26 cellular contexts compared by ENCODE assay signal in genomic region chr3:46576386-46576785, GRCh38. TPM values are rescaled to one million over a fixed set of nuclear protein-coding genes. Genes with fewer than 3 reads are reported as not detected.
"Had no signal": no experiment of that assay in that cellular context is flagged by ENCODE, and none has a peak within 500 bp of the region (broad histone marks: within the 10 kb centered on the region; RNA-seq: fewer than 3 reads in every experiment).

No MANE protein-coding gene starts in this region.

- H3K4me1 Mint-ChIP-seq: central memory CD8-positive, alpha-beta T cell; stimulated activated memory B cell treated with anti-CD40 and anti-IgM and Interleukin-4, amounts not matched to agents 10 μg/mL and 1 μg/mL and 100 μg/mL, for 72 hours had no signal

- H3K4me1 ChIP-seq: colonic mucosa had no signal

- ATAC-seq: activated CD4-positive, CD25-positive, alpha-beta regulatory T cell treated with anti-CD3 and anti-CD28 coated beads, Interleukin-2, amount 50 U/mL, for 24 hours; stimulated activated memory B cell treated with anti-CD40 and anti-IgM and Interleukin-4, amounts not matched to agents 10 μg/mL and 1 μg/mL and 100 μg/mL, for 72 hours; T-cell had no signal

- H3K27ac Mint-ChIP-seq: activated naive CD4-positive, alpha-beta T cell treated with anti-CD3 and anti-CD28 coated beads, Interleukin-2, amount 50 U/mL, for 24 hours; stimulated activated memory B cell treated with anti-CD40 and anti-IgM and Interleukin-4, amounts not matched to agents 10 μg/mL and 1 μg/mL and 100 μg/mL, for 72 hours; T-cell had no signal

- H3K27me3 Mint-ChIP-seq: activated naive CD4-positive, alpha-beta T cell treated with anti-CD3 and anti-CD28 coated beads, Interleukin-2, amount 50 U/mL, for 24 hours; central memory CD8-positive, alpha-beta T cell had no signal

- H3K36me3 ChIP-seq: ascending aorta, colonic mucosa, heart right ventricle, left ventricle myocardium inferior, ovary, upper lobe of left lung had no signal

- H3K9me3 Mint-ChIP-seq: activated naive CD4-positive, alpha-beta T cell treated with anti-CD3 and anti-CD28 coated beads, Interleukin-2, amount 50 U/mL, for 24 hours; central memory CD8-positive, alpha-beta T cell; stimulated activated memory B cell treated with anti-CD40 and anti-IgM and Interleukin-4, amounts not matched to agents 10 μg/mL and 1 μg/mL and 100 μg/mL, for 72 hours; T-cell had no signal

- H3K4me3 Mint-ChIP-seq: activated naive CD4-positive, alpha-beta T cell treated with anti-CD3 and anti-CD28 coated beads, Interleukin-2, amount 50 U/mL, for 24 hours; central memory CD8-positive, alpha-beta T cell; stimulated activated memory B cell treated with anti-CD40 and anti-IgM and Interleukin-4, amounts not matched to agents 10 μg/mL and 1 μg/mL and 100 μg/mL, for 72 hours; T-cell had no signal

- H3K36me3 Mint-ChIP-seq: activated naive CD4-positive, alpha-beta T cell treated with anti-CD3 and anti-CD28 coated beads, Interleukin-2, amount 50 U/mL, for 24 hours; stimulated activated memory B cell treated with anti-CD40 and anti-IgM and Interleukin-4, amounts not matched to agents 10 μg/mL and 1 μg/mL and 100 μg/mL, for 72 hours; T-cell had no signal

- DNase-seq: activated CD8-positive, alpha-beta memory T cell treated with anti-CD3 and anti-CD28 coated beads for 24 hours; activated CD8-positive, alpha-beta memory T cell treated with anti-CD3 and anti-CD28 coated beads, Interleukin-2, amount 50 U/mL, for 48 hours; activated gamma-delta T cell; activated T-cell treated with anti-CD3 and anti-CD28 coated beads, Interleukin-2, amount 50 U/mL, for 48 hours; erythroblast; heart right ventricle; kidney glomerular epithelial cell; left ventricle myocardium inferior; mammary epithelial cell; stimulated activated CD4-positive, alpha-beta T cell treated with anti-CD3 and anti-CD28 coated beads, Interleukin-4, amount 100 ng/mL, for 4 hours; T-cell; T1000; testis had no signal

- H3K4me3 ChIP-seq: colonic mucosa, heart right ventricle had no signal

- H3K27me3 ChIP-seq: colonic mucosa, ovary, testis had no signal

- H3K27ac ChIP-seq: ascending aorta, colonic mucosa, left ventricle myocardium inferior, testis, upper lobe of left lung had no signal

- H3K9me3 ChIP-seq: ascending aorta, colonic mucosa, heart right ventricle, left ventricle myocardium inferior, ovary, testis, upper lobe of left lung had no signal

RNA-seq across cellular contexts. Expression of gene LRRC2, which starts 10.3 kb away (rescaled TPM):
- total RNA-seq: ascending aorta had no signal

RNA-seq across cellular contexts. Expression of gene FAM240A, which starts 35.9 kb away (rescaled TPM):
- total RNA-seq: ascending aorta, colonic mucosa, frontal cortex, left ventricle myocardium inferior, mammary epithelial cell, mononuclear cell, pulmonary artery endothelial cell, T-cell, testis, upper lobe of left lung had no signal
- polyA plus RNA-seq: adipose tissue, heart right ventricle, mammary epithelial cell, ovary, small intestine had no signal
